Comparison of ENCODE assay signal across 19 cellular contexts in genomic region chr3:35654471-35654870, GRCh38. TPM values are rescaled to one million over a fixed set of nuclear protein-coding genes. Genes with fewer than 3 reads are reported as not detected.
A peak's percentile ranks its signal among the peaks of the same experiment; 100 is the strongest.
DNase-seq lines count a peak whose midpoint lies in the region; TF ChIP-seq lines count a peak whose summit lies in the region.
"Had no signal": no experiment of that assay in that cellular context is flagged by ENCODE, and none has a peak within 500 bp of the region (broad histone marks: within the 10 kb centered on the region; RNA-seq: fewer than 3 reads in every experiment).

No MANE protein-coding gene starts in this region.

- no peak overlapping the region for H3K27ac Mint-ChIP-seq in CD4-positive, alpha-beta memory T cell
- H3K27ac Mint-ChIP-seq: IgD-negative memory B cell had no signal

- H3K36me3 Mint-ChIP-seq in CD4-positive, alpha-beta memory T cell = no peaks in the 10 kb centered on the region
- H3K36me3 Mint-ChIP-seq: IgD-negative memory B cell had no signal

- no peaks in the 10 kb centered on the region for H3K9me3 ChIP-seq in OCI-LY7 (ENCODE audit: low read length)
- H3K9me3 ChIP-seq in CD4-positive, alpha-beta memory T cell (ENCODE audit: control insufficient read depth in 1 of 2, low read length in 2 of 2) = no peaks in the 10 kb centered on the region

- H3K4me3 ChIP-seq in OCI-LY7 (ENCODE audit: low read depth, low read length, poor library complexity, severe bottlenecking) (no peak overlapping the region), dorsolateral prefrontal cortex (peak overlapping the region in 43 of 59 donors; percentile 1 to 52 (median 21))
- H3K4me3 ChIP-seq in CD4-positive, alpha-beta memory T cell (ENCODE audit: low read length in 2 of 2) = no peak overlapping the region

- CTCF ChIA-PET in OCI-LY7 (lab: Charles Lee; ENCODE audit: unreplicated experiment) = no interaction called here
- CTCF ChIA-PET in CD4-positive, alpha-beta memory T cell (lab: Charles Lee; ENCODE audit: partially characterized antibody) = no interaction called here

- no peaks in the 10 kb centered on the region for H4K20me1 ChIP-seq in OCI-LY7 (ENCODE audit: insufficient read depth, low read length)

- peak overlapping the region; percentile 45 for H3K4me2 ChIP-seq in OCI-LY7 (ENCODE audit: low read length)

- peak overlapping the region; percentile 17 for H3K27ac ChIP-seq in OCI-LY7 (ENCODE audit: low read depth, low read length, poor library complexity, severe bottlenecking)
- peak overlapping the region in 43 of 59 donors; percentile 4 to 95 (median 53) for H3K27ac ChIP-seq in dorsolateral prefrontal cortex
- H3K27ac ChIP-seq in CD4-positive, alpha-beta memory T cell (ENCODE audit: low read depth, low read length) = no peak overlapping the region

- no peaks in the 10 kb centered on the region for H3K27me3 Mint-ChIP-seq in CD4-positive, alpha-beta memory T cell
- H3K27me3 Mint-ChIP-seq: IgD-negative memory B cell had no signal

- H2AFZ ChIP-seq in OCI-LY7 (ENCODE audit: low read length) = peak overlapping the region; percentile 58

- TF ChIP-seq CTCF in OCI-LY7 (conservative IDR thresholded peaks at IDR 0.05; ENCODE audit: low read length) (no peak), dorsolateral prefrontal cortex (IDR thresholded peaks at IDR 0.05 in 54 of 56, conservative IDR thresholded peaks at IDR 0.05 in 2 of 56; ENCODE audit: low read depth in 1 of 56, partially characterized antibody in 56 of 56) (no peak)

- peak; percentile 10 for DNase-seq in NCI-H2171 treated with DMSO at 0.1 percent for 48 hours (lab: John Stamatoyannopoulos, UW)
- no peak for DNase-seq in NCI-H2171 (lab: John Stamatoyannopoulos, UW)
- DNase-seq in OCI-LY7 (ENCODE audit: low spot score) = peak; percentile 58
- DNase-seq in dorsolateral prefrontal cortex = no peak
- DNase-seq in epidermal melanocyte (ENCODE audit: insufficient read length, low spot score) = no peak
- DNase-seq in SIG-M5 treated with dmso at 0.1 percent for 504 hours (lab: John Stamatoyannopoulos, UW; ENCODE audit: unreplicated experiment) = no peak
- no peak for DNase-seq in NCI-H748 treated with DMSO at 0.1 percent for 48 hours (lab: John Stamatoyannopoulos, UW)
- no peak for DNase-seq in CD4-positive, alpha-beta memory T cell
- DNase-seq: 8988T, C1 segment of cervical spinal cord, COR-L47, DMS153, NCI-H1105 treated with DMSO at 0.1 percent for 48 hours, NCI-H187, NCI-H82, SIG-M5 had no signal

- peaks cover 36% of the 10 kb centered on the region for H3K4me1 ChIP-seq in OCI-LY7 (ENCODE audit: insufficient read depth, low read length, poor library complexity, severe bottlenecking)
- H3K4me1 ChIP-seq in CD4-positive, alpha-beta memory T cell (ENCODE audit: insufficient read depth, low read length) = no peaks in the 10 kb centered on the region

- peaks cover 0 to 8% (median 0%) of the 10 kb centered on the region in 8 donors for H3K9me3 Mint-ChIP-seq in CD4-positive, alpha-beta memory T cell
- H3K9me3 Mint-ChIP-seq: IgD-negative memory B cell had no signal

- no peaks in the 10 kb centered on the region for H3K4me1 Mint-ChIP-seq in CD4-positive, alpha-beta memory T cell
- H3K4me1 Mint-ChIP-seq: IgD-negative memory B cell had no signal

- BruUV-seq in OCI-LY7 (replicated peaks; lab: Mats Ljungman, UMichigan) = no TSS peak

- H3K9me2 ChIP-seq in OCI-LY7 (ENCODE audit: insufficient read depth, low read length) = no peaks in the 10 kb centered on the region

- POLR2A ChIA-PET in OCI-LY7 (lab: Charles Lee) = interaction anchor here (0.6 to 2.9 kb wide), 4 partner anchors 8 to 64 kb away, joined by 3 to 13 read pairs (median 4); no protein-coding TSS in a partner anchor
- POLR2A ChIA-PET in CD4-positive, alpha-beta memory T cell (lab: Charles Lee; ENCODE audit: partially characterized antibody) = no interaction called here

- H3K79me2 ChIP-seq in OCI-LY7 (ENCODE audit: insufficient read depth, low read depth, low read length) = no peaks in the 10 kb centered on the region

- no peak overlapping the region for H3K4me3 Mint-ChIP-seq in CD4-positive, alpha-beta memory T cell
- H3K4me3 Mint-ChIP-seq: IgD-negative memory B cell had no signal

- intact Hi-C loops in OCI-LY7 (cut with micrococcal nuclease; ENCODE audit: unreplicated experiment) (no loop called here), dorsolateral prefrontal cortex (cut with DNase I) (no loop called here)
- intact Hi-C loops in CD4-positive, alpha-beta memory T cell (cut with micrococcal nuclease) = no loop called here

- no peaks in the 10 kb centered on the region for H3K27me3 ChIP-seq in dorsolateral prefrontal cortex
- H3K27me3 ChIP-seq in CD4-positive, alpha-beta memory T cell (ENCODE audit: insufficient read depth, low read length) = no peaks in the 10 kb centered on the region

- no peaks in the 10 kb centered on the region for H3K36me3 ChIP-seq in OCI-LY7 (ENCODE audit: insufficient read depth, low read length)
- no peaks in the 10 kb centered on the region for H3K36me3 ChIP-seq in CD4-positive, alpha-beta memory T cell (ENCODE audit: insufficient read depth, low read length)

RNA-seq across cellular contexts. Expression of gene ARPP21, which starts 15.1 kb away (rescaled TPM):
- 0.88 and 1.0 TPM in 2 replicates for total RNA-seq in OCI-LY7 (2014; rRNA removed; shearing (Covaris generic))
- total RNA-seq in OCI-LY7 (2022) (1.1 and 1.3 TPM in 2 replicates), dorsolateral prefrontal cortex (100 to 1,000 TPM in 116 of 120 experiments, 10 to 100 TPM in 4; 77.6 to 293 (median 180) TPM)
- not detected for total RNA-seq in CD4-positive, alpha-beta memory T cell
- polyA plus RNA-seq in CD4-positive, alpha-beta memory T cell = not detected
- total RNA-seq: HT-29, NCI-H460 had no signal
- polyA plus RNA-seq: IgD-negative memory B cell had no signal

Comparison
In these comparisons a context has a peak if more than half of its experiments do, and no peak if none do; other contexts are left out.
1. DNase-seq: peak in NCI-H2171 treated with DMSO at 0.1 percent for 48 hours (single experiment) and OCI-LY7 (single experiment); none in NCI-H2171 (single experiment), dorsolateral prefrontal cortex (0 of 10), epidermal melanocyte (single experiment), SIG-M5 treated with dmso at 0.1 percent for 504 hours (single experiment), NCI-H748 treated with DMSO at 0.1 percent for 48 hours (single experiment) and CD4-positive, alpha-beta memory T cell (0 of 5).
2. H3K4me3 ChIP-seq: peak in dorsolateral prefrontal cortex (43 of 59); none in OCI-LY7 (single experiment) and CD4-positive, alpha-beta memory T cell (0 of 2).
3. RNA of gene ARPP21, which starts 15.1 kb away (total RNA-seq): 77.6 to 293 TPM in dorsolateral prefrontal cortex; 0.88 to 1.3 TPM in OCI-LY7 and not detected in CD4-positive, alpha-beta memory T cell; every median in the first group is over 10 times any median in the second.